1 cellular context compared by ENCODE assay signal in the genomic region with DNA sequence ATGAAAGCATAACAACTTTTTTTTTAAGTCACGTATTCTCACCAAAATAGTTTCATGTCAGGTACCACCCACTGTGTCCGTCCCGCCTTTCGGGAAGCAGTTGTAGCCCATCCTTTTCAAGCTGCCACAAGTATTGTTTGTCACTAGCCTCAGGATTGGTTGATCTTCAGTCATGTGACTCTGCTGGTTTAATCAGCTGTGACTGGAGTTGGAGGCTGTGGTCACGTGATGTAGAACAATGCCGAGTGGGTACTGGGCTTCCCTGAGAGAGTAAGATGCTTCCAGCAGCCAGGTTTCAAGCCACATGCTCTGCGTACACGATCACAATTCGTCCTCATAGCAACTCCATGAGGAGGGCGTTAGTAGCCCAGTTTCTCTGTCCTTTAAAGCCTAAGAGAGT.
TF ChIP-seq lines count a peak whose summit lies in the region.

No MANE protein-coding gene starts in this region.

TF ChIP-seq in WTC11, 78 proteins besides CTCF, POLR2A, EP300 and RAD21 (continued from another document):
- TF ChIP-seq ZNF416 (CRISPR knock-in tag; IDR thresholded peaks at IDR 0.05): no peak
- no peak for TF ChIP-seq MXD4 (CRISPR knock-in tag; IDR thresholded peaks at IDR 0.05; ENCODE audit: borderline replicate concordance)
- TF ChIP-seq, protein P1, sequence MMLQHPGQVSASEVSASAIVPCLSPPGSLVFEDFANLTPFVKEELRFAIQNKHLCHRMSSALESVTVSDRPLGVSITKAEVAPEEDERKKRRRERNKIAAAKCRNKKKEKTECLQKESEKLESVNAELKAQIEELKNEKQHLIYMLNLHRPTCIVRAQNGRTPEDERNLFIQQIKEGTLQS (CRISPR knock-in tag; conservative IDR thresholded peaks at IDR 0.05): no peak
- TF ChIP-seq, protein P2, sequence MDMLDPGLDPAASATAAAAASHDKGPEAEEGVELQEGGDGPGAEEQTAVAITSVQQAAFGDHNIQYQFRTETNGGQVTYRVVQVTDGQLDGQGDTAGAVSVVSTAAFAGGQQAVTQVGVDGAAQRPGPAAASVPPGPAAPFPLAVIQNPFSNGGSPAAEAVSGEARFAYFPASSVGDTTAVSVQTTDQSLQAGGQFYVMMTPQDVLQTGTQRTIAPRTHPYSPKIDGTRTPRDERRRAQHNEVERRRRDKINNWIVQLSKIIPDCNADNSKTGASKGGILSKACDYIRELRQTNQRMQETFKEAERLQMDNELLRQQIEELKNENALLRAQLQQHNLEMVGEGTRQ (CRISPR knock-in tag; IDR thresholded peaks at IDR 0.05): peak; percentile 86
- TF ChIP-seq, protein P3, sequence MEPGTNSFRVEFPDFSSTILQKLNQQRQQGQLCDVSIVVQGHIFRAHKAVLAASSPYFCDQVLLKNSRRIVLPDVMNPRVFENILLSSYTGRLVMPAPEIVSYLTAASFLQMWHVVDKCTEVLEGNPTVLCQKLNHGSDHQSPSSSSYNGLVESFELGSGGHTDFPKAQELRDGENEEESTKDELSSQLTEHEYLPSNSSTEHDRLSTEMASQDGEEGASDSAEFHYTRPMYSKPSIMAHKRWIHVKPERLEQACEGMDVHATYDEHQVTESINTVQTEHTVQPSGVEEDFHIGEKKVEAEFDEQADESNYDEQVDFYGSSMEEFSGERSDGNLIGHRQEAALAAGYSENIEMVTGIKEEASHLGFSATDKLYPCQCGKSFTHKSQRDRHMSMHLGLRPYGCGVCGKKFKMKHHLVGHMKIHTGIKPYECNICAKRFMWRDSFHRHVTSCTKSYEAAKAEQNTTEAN (CRISPR knock-in tag; IDR thresholded peaks at IDR 0.05): no peak
- TF ChIP-seq, protein P4, sequence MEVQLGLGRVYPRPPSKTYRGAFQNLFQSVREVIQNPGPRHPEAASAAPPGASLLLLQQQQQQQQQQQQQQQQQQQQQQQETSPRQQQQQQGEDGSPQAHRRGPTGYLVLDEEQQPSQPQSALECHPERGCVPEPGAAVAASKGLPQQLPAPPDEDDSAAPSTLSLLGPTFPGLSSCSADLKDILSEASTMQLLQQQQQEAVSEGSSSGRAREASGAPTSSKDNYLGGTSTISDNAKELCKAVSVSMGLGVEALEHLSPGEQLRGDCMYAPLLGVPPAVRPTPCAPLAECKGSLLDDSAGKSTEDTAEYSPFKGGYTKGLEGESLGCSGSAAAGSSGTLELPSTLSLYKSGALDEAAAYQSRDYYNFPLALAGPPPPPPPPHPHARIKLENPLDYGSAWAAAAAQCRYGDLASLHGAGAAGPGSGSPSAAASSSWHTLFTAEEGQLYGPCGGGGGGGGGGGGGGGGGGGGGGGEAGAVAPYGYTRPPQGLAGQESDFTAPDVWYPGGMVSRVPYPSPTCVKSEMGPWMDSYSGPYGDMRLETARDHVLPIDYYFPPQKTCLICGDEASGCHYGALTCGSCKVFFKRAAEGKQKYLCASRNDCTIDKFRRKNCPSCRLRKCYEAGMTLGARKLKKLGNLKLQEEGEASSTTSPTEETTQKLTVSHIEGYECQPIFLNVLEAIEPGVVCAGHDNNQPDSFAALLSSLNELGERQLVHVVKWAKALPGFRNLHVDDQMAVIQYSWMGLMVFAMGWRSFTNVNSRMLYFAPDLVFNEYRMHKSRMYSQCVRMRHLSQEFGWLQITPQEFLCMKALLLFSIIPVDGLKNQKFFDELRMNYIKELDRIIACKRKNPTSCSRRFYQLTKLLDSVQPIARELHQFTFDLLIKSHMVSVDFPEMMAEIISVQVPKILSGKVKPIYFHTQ (CRISPR knock-in tag; IDR thresholded peaks at IDR 0.05): no peak
- no peak for TF ChIP-seq CREB1 (CRISPR knock-in tag; IDR thresholded peaks at IDR 0.05)
- no peak for TF ChIP-seq TEAD4 (CRISPR knock-in tag; IDR thresholded peaks at IDR 0.05)
